ENCODE assay signal across 1 cellular context in genomic region chr1:118461154-118461553, GRCh38.
TF ChIP-seq lines count a peak whose summit lies in the region.

No MANE protein-coding gene starts in this region.

TF ChIP-seq in WTC11, 78 proteins besides CTCF, POLR2A, EP300 and RAD21:
- no peak for TF ChIP-seq TP53 (CRISPR knock-in tag; IDR thresholded peaks at IDR 0.05)
- TF ChIP-seq EMX1 (CRISPR knock-in tag; IDR thresholded peaks at IDR 0.05), result no peak
- no peak for TF ChIP-seq ZMAT4 (CRISPR knock-in tag; IDR thresholded peaks at IDR 0.05)
- TF ChIP-seq ZNF416 (CRISPR knock-in tag; IDR thresholded peaks at IDR 0.05), result no peak
- TF ChIP-seq GABPB1 (CRISPR knock-in tag; IDR thresholded peaks at IDR 0.05), result no peak
- TF ChIP-seq ZBTB21 (CRISPR knock-in tag; IDR thresholded peaks at IDR 0.05; ENCODE audit: borderline replicate concordance), result no peak
- no peak for TF ChIP-seq ZNF425 (CRISPR knock-in tag; conservative IDR thresholded peaks at IDR 0.05)
- TF ChIP-seq ATF2 (CRISPR knock-in tag; IDR thresholded peaks at IDR 0.05; ENCODE audit: borderline replicate concordance, low read depth), result no peak
- no peak for TF ChIP-seq ZNF512 (CRISPR knock-in tag; IDR thresholded peaks at IDR 0.05; ENCODE audit: borderline replicate concordance)
- no peak for TF ChIP-seq JUN (CRISPR knock-in tag; IDR thresholded peaks at IDR 0.05)
- no peak for TF ChIP-seq ZNF263 (CRISPR knock-in tag; IDR thresholded peaks at IDR 0.05; ENCODE audit: low read depth)
- no peak for TF ChIP-seq ETV6 (CRISPR knock-in tag; IDR thresholded peaks at IDR 0.05)
- no peak for TF ChIP-seq ZNF138 (CRISPR knock-in tag; conservative IDR thresholded peaks at IDR 0.05)
- TF ChIP-seq NFE2L1 (CRISPR knock-in tag; IDR thresholded peaks at IDR 0.05), result no peak
- TF ChIP-seq OVOL2 (CRISPR knock-in tag; IDR thresholded peaks at IDR 0.05; ENCODE audit: borderline replicate concordance), result no peak
- no peak for TF ChIP-seq E2F1 (CRISPR knock-in tag; IDR thresholded peaks at IDR 0.05)
TF ChIP-seq in WTC11: peak in this region for 0.
